Comparison of ENCODE assay signal across 1 cellular context in genomic region chr4:158782539-158783360, GRCh38.
A peak's percentile ranks its signal among the peaks of the same experiment; 100 is the strongest.
TF ChIP-seq lines count a peak whose summit lies in the region.

No MANE protein-coding gene starts in this region.

TF ChIP-seq in HEK293, 187 proteins besides CTCF, POLR2A, EP300 and RAD21 (continued from another document and continues in another):
- no peak for TF ChIP-seq ZSCAN18 (tag by site-specific recombination; IDR thresholded peaks at IDR 0.05)
- no peak for TF ChIP-seq KLF16 (tag by site-specific recombination; IDR thresholded peaks at IDR 0.05)
- no peak for TF ChIP-seq ZBTB1 (tag by site-specific recombination; IDR thresholded peaks at IDR 0.05)
- TF ChIP-seq ZFP41 (tag by site-specific recombination; IDR thresholded peaks at IDR 0.05; ENCODE audit: borderline replicate concordance) = no peak
- TF ChIP-seq ZNF580 (tag by site-specific recombination; IDR thresholded peaks at IDR 0.05) = peak; percentile 78; the same call in 1 of the 2 replicates
- no peak for TF ChIP-seq YY1 (tag by site-specific recombination; IDR thresholded peaks at IDR 0.05)
- peak; percentile 87 for TF ChIP-seq ZNF18 (tag by site-specific recombination; IDR thresholded peaks at IDR 0.05)
- TF ChIP-seq ZNF280D (tag by site-specific recombination; IDR thresholded peaks at IDR 0.05) = no peak
- TF ChIP-seq ZBTB11 (tag by site-specific recombination; conservative IDR thresholded peaks at IDR 0.05; ENCODE audit: low read depth) = no peak
- no peak for TF ChIP-seq ZNF791 (tag by site-specific recombination; IDR thresholded peaks at IDR 0.05)
- 0 out of 2 replicates have a peak, but pooled peaks have one; percentile 56 for TF ChIP-seq GLI2 (tag by site-specific recombination; IDR thresholded peaks at IDR 0.05; ENCODE audit: borderline replicate concordance, low read depth)
- TF ChIP-seq ZNF174 (tag by site-specific recombination; IDR thresholded peaks at IDR 0.05) = no peak
- TF ChIP-seq KLF7 (tag by site-specific recombination; IDR thresholded peaks at IDR 0.05; ENCODE audit: borderline replicate concordance) = no peak
- TF ChIP-seq BCL6B (tag by site-specific recombination; IDR thresholded peaks at IDR 0.05) = no peak
- TF ChIP-seq ZNF645 (tag by site-specific recombination; IDR thresholded peaks at IDR 0.05) = no peak
- TF ChIP-seq PRDM4 (tag by site-specific recombination; IDR thresholded peaks at IDR 0.05) = peak; percentile 71; the same call in 1 of the 2 replicates
- no peak for TF ChIP-seq ZNF785 (tag by site-specific recombination; IDR thresholded peaks at IDR 0.05)
- TF ChIP-seq PBX3 (CRISPR knock-in tag; IDR thresholded peaks at IDR 0.05) = no peak
- TF ChIP-seq ZNF629 (tag by site-specific recombination; IDR thresholded peaks at IDR 0.05) = peak; percentile 68; the same call in 1 of the 2 replicates
- no peak for TF ChIP-seq ZNF704 (tag by site-specific recombination; IDR thresholded peaks at IDR 0.05)
- no peak for TF ChIP-seq ZNF354C (tag by site-specific recombination; IDR thresholded peaks at IDR 0.05; ENCODE audit: borderline replicate concordance, low read depth)
- no peak for TF ChIP-seq ZSCAN4 (tag by site-specific recombination; IDR thresholded peaks at IDR 0.05)
- TF ChIP-seq ZNF501 (tag by site-specific recombination; IDR thresholded peaks at IDR 0.05) = peak; percentile 58; the same call in 1 of the 2 replicates
- TF ChIP-seq MYNN (tag by site-specific recombination; IDR thresholded peaks at IDR 0.05; ENCODE audit: borderline replicate concordance) = no peak
- TF ChIP-seq ZNF658 (tag by site-specific recombination; IDR thresholded peaks at IDR 0.05) = no peak
- TF ChIP-seq YY2 (tag by site-specific recombination; IDR thresholded peaks at IDR 0.05) = no peak
- no peak for TF ChIP-seq ZNF473 (tag by site-specific recombination; IDR thresholded peaks at IDR 0.05)
- no peak for TF ChIP-seq REST (tag by site-specific recombination; IDR thresholded peaks at IDR 0.05)
